In the genomic region with DNA sequence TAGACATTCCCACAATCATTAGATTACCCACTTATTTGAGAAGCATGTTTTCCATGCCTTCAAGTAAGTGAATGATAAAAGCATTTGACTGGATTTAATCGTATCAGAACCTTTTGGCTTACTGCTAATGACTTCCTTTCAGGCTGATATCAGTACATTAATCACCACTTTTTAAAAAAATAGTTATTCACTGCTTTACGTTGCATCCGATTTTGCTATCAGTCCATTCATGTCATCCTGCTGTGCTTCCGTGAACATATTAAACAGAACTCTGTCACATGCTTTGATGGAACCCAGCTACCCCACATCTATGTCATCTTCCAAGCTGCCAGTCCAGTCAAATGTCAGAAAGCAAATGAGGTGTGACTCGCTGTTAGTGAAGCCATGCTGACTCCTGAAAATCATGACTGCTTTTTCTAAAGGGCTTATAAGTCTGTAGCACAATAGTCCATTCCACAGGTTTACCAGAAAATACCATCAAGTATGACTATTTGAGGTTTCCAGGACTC, we compare ENCODE assay signal across 1 cellular context.
A peak's percentile ranks its signal among the peaks of the same experiment; 100 is the strongest.
TF ChIP-seq lines count a peak whose summit lies in the region.

No MANE protein-coding gene starts in this region.

TF ChIP-seq in IMR-90, 13 proteins besides CTCF, POLR2A, EP300 and RAD21:
- no peak for TF ChIP-seq CEBPB (IDR thresholded peaks at IDR 0.05; ENCODE audit: low read depth, low read length)
- TF ChIP-seq CHD1 (IDR thresholded peaks at IDR 0.05; ENCODE audit: low read depth, low read length): no peak
- no peak for TF ChIP-seq RFX5 (IDR thresholded peaks at IDR 0.05; ENCODE audit: low read depth, low read length)
- TF ChIP-seq MAFK (IDR thresholded peaks at IDR 0.05; ENCODE audit: low read depth, low read length): peak; percentile 45; the same call in 1 of the 2 replicates
